ENCODE assay signal across 8 cellular contexts in genomic region chr5:39072915-39073758, GRCh38. TPM values are rescaled to one million over a fixed set of nuclear protein-coding genes. Genes with fewer than 3 reads are reported as not detected.
DNase-seq lines count a peak whose midpoint lies in the region; ATAC-seq and TF ChIP-seq lines count a peak whose summit lies in the region.

No MANE protein-coding gene starts in this region.

- intact Hi-C loops in esophagus squamous epithelium (cut with DNase I) = no loop called here

- peak overlapping the region; percentile 98 to 100 (median 99) for H3K9ac ChIP-seq in BLaER1 treated with 17β-estradiol and CSF1 and Interleukin-3, amounts not matched to agents 10 nM and 100 nM

- H3K4me1 Mint-ChIP-seq in stimulated activated memory B cell treated with anti-CD40 and anti-IgM and Interleukin-4, amounts not matched to agents 10 μg/mL and 1 μg/mL and 100 μg/mL, for 72 hours = peaks cover 42% of the 10 kb centered on the region

- peak overlapping the region; percentile 75 to 94 (median 83) for H3K4me2 ChIP-seq in BLaER1 treated with 17β-estradiol and CSF1 and Interleukin-3, amounts not matched to agents 10 nM and 100 nM

- H3K27ac ChIP-seq in BLaER1 treated with 17β-estradiol and CSF1 and Interleukin-3, amounts not matched to agents 10 nM and 100 nM = peak overlapping the region; percentile 97 to 100 (median 99)
- H3K27ac ChIP-seq in esophagus squamous epithelium = peak overlapping the region; percentile 98 to 99 (median 98)

- H3K4me3 ChIP-seq in BLaER1 treated with 17β-estradiol and CSF1 and Interleukin-3, amounts not matched to agents 10 nM and 100 nM = peak overlapping the region; percentile 78 to 99 (median 92)
- peak overlapping the region; percentile 90 to 99 (median 96) for H3K4me3 ChIP-seq in esophagus squamous epithelium

- H3K9me3 Mint-ChIP-seq in stimulated activated memory B cell treated with anti-CD40 and anti-IgM and Interleukin-4, amounts not matched to agents 10 μg/mL and 1 μg/mL and 100 μg/mL, for 72 hours = no peaks in the 10 kb centered on the region

- peak in 1 of 4 donors; percentile 12 for TF ChIP-seq POLR2A in esophagus squamous epithelium (IDR thresholded peaks at IDR 0.05)

- peak overlapping the region; percentile 80 for H3K27ac Mint-ChIP-seq in stimulated activated memory B cell treated with anti-CD40 and anti-IgM and Interleukin-4, amounts not matched to agents 10 μg/mL and 1 μg/mL and 100 μg/mL, for 72 hours

- H3K36me3 ChIP-seq in BLaER1 treated with 17β-estradiol and CSF1 and Interleukin-3, amounts not matched to agents 10 nM and 100 nM = peaks cover 18 to 28% (median 22%) of the 10 kb centered on the region in 11 experiments
- H3K36me3 ChIP-seq in esophagus squamous epithelium = peaks cover 0 to 7% (median 0%) of the 10 kb centered on the region in 3 donors

- peaks cover 1 to 19% (median 14%) of the 10 kb centered on the region in 11 experiments; a peak in 20 of 22 replicates for H3K9me3 ChIP-seq in BLaER1 treated with 17β-estradiol and CSF1 and Interleukin-3, amounts not matched to agents 10 nM and 100 nM (replicated peaks in 1 of 11)
- H3K9me3 ChIP-seq in esophagus squamous epithelium = no peaks in the 10 kb centered on the region

- H3K36me3 Mint-ChIP-seq in stimulated activated memory B cell treated with anti-CD40 and anti-IgM and Interleukin-4, amounts not matched to agents 10 μg/mL and 1 μg/mL and 100 μg/mL, for 72 hours = peaks cover 15% of the 10 kb centered on the region

- H3K27me3 Mint-ChIP-seq in stimulated activated memory B cell treated with anti-CD40 and anti-IgM and Interleukin-4, amounts not matched to agents 10 μg/mL and 1 μg/mL and 100 μg/mL, for 72 hours = no peaks in the 10 kb centered on the region

- DNase-seq in GM19238 (ENCODE audit: insufficient read length, low spot score) (peak; percentile 50), NOMO-1 treated with DMSO at 0.1 percent for 48 hours (lab: John Stamatoyannopoulos, UW; ENCODE audit: unreplicated experiment) (peak; percentile 78), esophagus squamous epithelium (lab: John Stamatoyannopoulos, UW) (no peak), myocyte (ENCODE audit: low read depth) (peak; percentile 30)
- DNase-seq in activated T-cell treated with anti-CD3 and anti-CD28 coated beads, Interleukin-2, amount 50 U/mL, for 1 hour = peak; percentile 56

- H3K4me3 Mint-ChIP-seq in stimulated activated memory B cell treated with anti-CD40 and anti-IgM and Interleukin-4, amounts not matched to agents 10 μg/mL and 1 μg/mL and 100 μg/mL, for 72 hours = peak overlapping the region; percentile 89

- peaks cover 10 to 50% (median 39%) of the 10 kb centered on the region in 11 experiments; a peak in 17 of 22 replicates for H4K20me1 ChIP-seq in BLaER1 treated with 17β-estradiol and CSF1 and Interleukin-3, amounts not matched to agents 10 nM and 100 nM

- 3 to 8% methylated on average over 18 to 25 of the region's 27 CpGs for WGBS in esophagus squamous epithelium, 2 donors

- no peak for TF ChIP-seq CTCF in esophagus squamous epithelium (IDR thresholded peaks at IDR 0.05)

- no peaks in the 10 kb centered on the region for H3K27me3 ChIP-seq in BLaER1 treated with 17β-estradiol and CSF1 and Interleukin-3, amounts not matched to agents 10 nM and 100 nM
- no peaks in the 10 kb centered on the region for H3K27me3 ChIP-seq in esophagus squamous epithelium

- H3K4me1 ChIP-seq in BLaER1 treated with 17β-estradiol and CSF1 and Interleukin-3, amounts not matched to agents 10 nM and 100 nM = peaks cover 26 to 45% (median 40%) of the 10 kb centered on the region in 10 experiments
- H3K4me1 ChIP-seq in esophagus squamous epithelium = peaks cover 0 to 50% (median 17%) of the 10 kb centered on the region in 3 donors

- ATAC-seq in HG03354 (IDR thresholded peaks at IDR 0.05; ENCODE audit: poor library complexity, severe bottlenecking, unreplicated experiment) = peak; percentile 47
- peak; percentile 66 for ATAC-seq in stimulated activated memory B cell treated with anti-CD40 and anti-IgM and Interleukin-4, amounts not matched to agents 10 μg/mL and 1 μg/mL and 100 μg/mL, for 72 hours

RNA-seq across cellular contexts. Expression of gene RICTOR, which starts 1.1 kb away (rescaled TPM):
- total RNA-seq in esophagus squamous epithelium = 10 to 100 TPM; 11.1 to 32.6 (median 18.2) TPM
- total RNA-seq in myocyte = 28.5 and 38.3 TPM in 2 replicates
- 3.4 TPM for polyA plus RNA-seq in myocyte (2012)
